13 cellular contexts compared by ENCODE assay signal in the genomic region with DNA sequence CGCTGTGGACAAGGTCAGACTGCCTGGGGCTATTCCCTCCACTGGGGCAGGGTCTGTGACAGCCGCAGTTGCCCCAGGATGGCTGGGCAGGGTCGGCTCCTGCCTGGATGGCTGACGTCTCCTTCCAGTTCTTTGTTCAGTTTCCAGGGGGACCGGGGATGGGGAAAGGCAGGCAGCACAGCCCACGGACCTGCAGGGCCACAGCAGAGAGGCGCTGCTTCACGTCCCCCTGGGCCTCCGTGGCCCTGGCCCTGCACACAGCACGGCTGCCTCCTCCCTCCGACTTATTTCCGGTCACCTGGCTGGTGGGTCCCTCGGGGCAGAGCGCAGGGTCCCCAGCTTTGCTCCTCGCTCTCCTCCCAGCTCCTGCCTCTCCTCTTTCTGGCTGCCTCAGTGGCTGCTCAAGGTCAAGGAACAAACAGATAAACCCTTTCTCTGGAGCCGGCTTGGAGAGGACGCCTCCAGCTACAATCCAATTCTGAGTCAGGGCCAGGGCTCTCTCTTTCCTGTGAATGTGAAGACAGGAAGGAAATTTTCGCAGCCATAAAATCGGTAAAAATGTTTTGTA.
DNase-seq lines count a peak whose midpoint lies in the region; ATAC-seq and TF ChIP-seq lines count a peak whose summit lies in the region.
"Had no signal": no experiment of that assay in that cellular context is flagged by ENCODE, and none has a peak within 500 bp of the region (broad histone marks: within the 10 kb centered on the region; RNA-seq: fewer than 3 reads in every experiment).

No MANE protein-coding gene starts in this region.

- DNase-seq in T-helper 17 cell = no peak
- peak; percentile 36 for DNase-seq in fibroblast of pulmonary artery (ENCODE audit: low read depth)
- peak; percentile 86 for DNase-seq in testis
- DNase-seq in NCI-H1105 treated with DMSO at 0.1 percent for 48 hours (lab: John Stamatoyannopoulos, UW) = no peak
- no peak for DNase-seq in NCI-H526 treated with DMSO at 0.1 percent for 48 hours (lab: John Stamatoyannopoulos, UW)
- no peak for DNase-seq in NK-92 treated with Interleukin-12 subunit alpha and Interleukin-12 subunit beta, amount 100 ng/mL, for 24 hours (lab: John Stamatoyannopoulos, UW)
- DNase-seq: activated B cell treated with CpG ODN at 0.5 μM for 24 hours; activated T-cell treated with anti-CD3 and anti-CD28 coated beads, Interleukin-2, amount 50 U/mL, for 72 hours; KBM-7 had no signal

- intact Hi-C loops in testis (cut with DNase I; ENCODE audit: low total_unique reads) = no loop called here

- peaks cover 4% of the 10 kb centered on the region for H3K9me3 Mint-ChIP-seq in nephron
- no peaks in the 10 kb centered on the region for H3K9me3 Mint-ChIP-seq in stimulated activated memory B cell treated with anti-CD40 and anti-IgM and Interleukin-4, amounts not matched to agents 10 μg/mL and 1 μg/mL and 100 μg/mL, for 72 hours
- H3K9me3 Mint-ChIP-seq: activated B cell treated with CpG ODN at 0.5 μM for 24 hours; activated T-cell treated with anti-CD3 and anti-CD28 coated beads, Interleukin-2, amount 50 U/mL, for 72 hours had no signal

- H3K36me3 ChIP-seq in testis (ENCODE audit: low read depth, missing control alignments) = no peaks in the 10 kb centered on the region

- peak overlapping the region; percentile 94 for H3K27ac ChIP-seq in testis

- no peak for ATAC-seq in T-helper 17 cell
- no peak for ATAC-seq in stimulated activated memory B cell treated with anti-CD40 and anti-IgM and Interleukin-4, amounts not matched to agents 10 μg/mL and 1 μg/mL and 100 μg/mL, for 72 hours
- ATAC-seq: activated T-cell treated with anti-CD3 and anti-CD28 coated beads, Interleukin-2, amount 50 U/mL, for 72 hours; mucosa of descending colon had no signal

- no peak overlapping the region for H3K4me3 Mint-ChIP-seq in T-helper 17 cell
- peak overlapping the region in 2 of 3 experiments; percentile 8 to 42 for H3K4me3 Mint-ChIP-seq in nephron
- no peak overlapping the region for H3K4me3 Mint-ChIP-seq in stimulated activated memory B cell treated with anti-CD40 and anti-IgM and Interleukin-4, amounts not matched to agents 10 μg/mL and 1 μg/mL and 100 μg/mL, for 72 hours
- H3K4me3 Mint-ChIP-seq: activated B cell treated with CpG ODN at 0.5 μM for 24 hours; activated T-cell treated with anti-CD3 and anti-CD28 coated beads, Interleukin-2, amount 50 U/mL, for 72 hours; CD14-positive monocyte had no signal

- H3K4me1 ChIP-seq in testis = peaks cover 21% of the 10 kb centered on the region

- H3K36me3 Mint-ChIP-seq in T-helper 17 cell (ENCODE audit: low read depth) (no peaks in the 10 kb centered on the region), nephron (ENCODE audit: low read depth) (no peaks in the 10 kb centered on the region)
- no peaks in the 10 kb centered on the region for H3K36me3 Mint-ChIP-seq in stimulated activated memory B cell treated with anti-CD40 and anti-IgM and Interleukin-4, amounts not matched to agents 10 μg/mL and 1 μg/mL and 100 μg/mL, for 72 hours
- H3K36me3 Mint-ChIP-seq: CD14-positive monocyte had no signal

- H3K4me1 Mint-ChIP-seq in T-helper 17 cell (peaks cover 13% of the 10 kb centered on the region), nephron (peaks cover 48% of the 10 kb centered on the region)
- H3K4me1 Mint-ChIP-seq in stimulated activated memory B cell treated with anti-CD40 and anti-IgM and Interleukin-4, amounts not matched to agents 10 μg/mL and 1 μg/mL and 100 μg/mL, for 72 hours = no peaks in the 10 kb centered on the region
- H3K4me1 Mint-ChIP-seq: activated B cell treated with CpG ODN at 0.5 μM for 24 hours had no signal

- H3K27ac Mint-ChIP-seq in T-helper 17 cell (peak overlapping the region; percentile 46), nephron (peak overlapping the region; percentile 98 to 100 (median 100))
- no peak overlapping the region for H3K27ac Mint-ChIP-seq in stimulated activated memory B cell treated with anti-CD40 and anti-IgM and Interleukin-4, amounts not matched to agents 10 μg/mL and 1 μg/mL and 100 μg/mL, for 72 hours
- H3K27ac Mint-ChIP-seq: activated B cell treated with CpG ODN at 0.5 μM for 24 hours; activated T-cell treated with anti-CD3 and anti-CD28 coated beads, Interleukin-2, amount 50 U/mL, for 72 hours had no signal

- no peak overlapping the region for H3K4me3 ChIP-seq in fibroblast of pulmonary artery (replicated peaks; ENCODE audit: low read depth, low read length)
- no peak overlapping the region for H3K4me3 ChIP-seq in testis
- H3K4me3 ChIP-seq: mucosa of descending colon had no signal

- TF ChIP-seq CTCF in fibroblast of pulmonary artery (IDR thresholded peaks at IDR 0.05; ENCODE audit: low read length, missing control alignments) (no peak), nephron (IDR thresholded peaks at IDR 0.05; ENCODE audit: unreplicated experiment in 3 of 3) (no peak), testis (IDR thresholded peaks at IDR 0.05) (no peak)

- no peaks in the 10 kb centered on the region for H3K9me3 ChIP-seq in T-helper 17 cell (ENCODE audit: control insufficient read depth, low read length, poor library complexity, severe bottlenecking)
- H3K9me3 ChIP-seq in testis = no peaks in the 10 kb centered on the region
- H3K9me3 ChIP-seq: mucosa of descending colon had no signal

- WGBS in testis, 2 donors = 22 to 24% methylated on average over 11 to 19 of the region's 19 CpGs

- H3K27me3 Mint-ChIP-seq in T-helper 17 cell (no peaks in the 10 kb centered on the region), nephron (ENCODE audit: low read depth) (no peaks in the 10 kb centered on the region)
- peaks cover 44% of the 10 kb centered on the region for H3K27me3 Mint-ChIP-seq in stimulated activated memory B cell treated with anti-CD40 and anti-IgM and Interleukin-4, amounts not matched to agents 10 μg/mL and 1 μg/mL and 100 μg/mL, for 72 hours

- no peaks in the 10 kb centered on the region for H3K27me3 ChIP-seq in testis

- no peak for TF ChIP-seq POLR2A in testis (IDR thresholded peaks at IDR 0.05)

Comparison
In these comparisons a context has a peak if more than half of its experiments do, and no peak if none do; other contexts are left out.
1. DNase-seq: peak in fibroblast of pulmonary artery (single experiment) and testis (single experiment); none in T-helper 17 cell (0 of 3), NCI-H1105 treated with DMSO at 0.1 percent for 48 hours (single experiment), NCI-H526 treated with DMSO at 0.1 percent for 48 hours (single experiment) and NK-92 treated with Interleukin-12 subunit alpha and Interleukin-12 subunit beta, amount 100 ng/mL, for 24 hours (single experiment).
2. H3K4me3 Mint-ChIP-seq: peak in nephron (2 of 3); none in T-helper 17 cell (single experiment) and stimulated activated memory B cell treated with anti-CD40 and anti-IgM and Interleukin-4, amounts not matched to agents 10 μg/mL and 1 μg/mL and 100 μg/mL, for 72 hours (single experiment).